In genomic region chr17:27226611-27227234, GRCh38 we compare ENCODE assay signal across 21 cellular contexts.
DNase-seq lines count a peak whose midpoint lies in the region; ATAC-seq, FAIRE-seq and TF ChIP-seq lines count a peak whose summit lies in the region.
"Had no signal": no experiment of that assay in that cellular context is flagged by ENCODE, and none has a peak within 500 bp of the region (broad histone marks: within the 10 kb centered on the region; RNA-seq: fewer than 3 reads in every experiment).

No MANE protein-coding gene starts in this region.

- peaks cover 0 to 4% (median 3%) of the 10 kb centered on the region in 3 donors for H3K27me3 Mint-ChIP-seq in CD14-positive monocyte (ENCODE audit: low read depth in 3 of 3)
- H3K27me3 Mint-ChIP-seq in activated CD8-positive, alpha-beta T cell treated with anti-CD3 and anti-CD28 coated beads, Interleukin-2, amount 10 ng/mL, durations not matched to agents 7 days and 5 days (ENCODE audit: low read depth): peaks cover 2% of the 10 kb centered on the region
- H3K27me3 Mint-ChIP-seq: activated CD8-positive, alpha-beta T cell treated with anti-CD3 and anti-CD28 coated beads for 36 hours; B cell; dendritic cell treated with granulocyte-macrophage colony-stimulating factor and Interleukin-4, amounts not matched to agents 40 ng/mL and 50 ng/mL, for 4 days; IgD-negative memory B cell had no signal

- no peak overlapping the region for H3K4me3 Mint-ChIP-seq in CD14-positive monocyte
- no peak overlapping the region for H3K4me3 Mint-ChIP-seq in activated CD8-positive, alpha-beta T cell treated with anti-CD3 and anti-CD28 coated beads, Interleukin-2, amount 10 ng/mL, durations not matched to agents 7 days and 5 days
- H3K4me3 Mint-ChIP-seq: activated CD8-positive, alpha-beta T cell treated with anti-CD3 and anti-CD28 coated beads for 36 hours; activated naive CD4-positive, alpha-beta T cell treated with anti-CD3 and anti-CD28 coated beads for 36 hours; B cell; dendritic cell treated with granulocyte-macrophage colony-stimulating factor and Interleukin-4, amounts not matched to agents 40 ng/mL and 50 ng/mL, for 4 days; IgD-negative memory B cell; T-helper 2 cell treated with Interferon-gamma antibody and Interleukin-4, amounts not matched to agents 5 μg/mL and 100 μg/mL, for 36 hours had no signal

- H3K9me2 ChIP-seq in MM.1S (replicated peaks; ENCODE audit: insufficient read depth, low read length): no peaks in the 10 kb centered on the region

- no peak for TF ChIP-seq CTCF in AG04449 (IDR thresholded peaks at IDR 0.05; ENCODE audit: insufficient read depth, low read length, missing control alignments)
- no peak for TF ChIP-seq CTCF in mammary epithelial cell (conservative IDR thresholded peaks at IDR 0.05 in 1 of 2, IDR thresholded peaks at IDR 0.05 in 1 of 2; ENCODE audit: extremely low read depth in 1 of 2, insufficient read depth in 1 of 2, low read depth in 1 of 2, low read length in 2 of 2)
- no peak for TF ChIP-seq CTCF in keratinocyte (optimal IDR thresholded peaks at IDR 0.05 in 1 of 3, IDR thresholded peaks at IDR 0.05 in 1 of 3, conservative IDR thresholded peaks at IDR 0.05 in 1 of 3; ENCODE audit: extremely low read depth in 1 of 3, insufficient read depth in 2 of 3, low read length in 3 of 3)
- no peak for TF ChIP-seq CTCF in CD14-positive monocyte (IDR thresholded peaks at IDR 0.05)
- no peak for TF ChIP-seq CTCF in MM.1S (IDR thresholded peaks at IDR 0.05; ENCODE audit: low read length)

- H3K9me1 ChIP-seq in keratinocyte (ENCODE audit: control insufficient read depth, extremely low read depth, insufficient read depth, low read length): no peaks in the 10 kb centered on the region

- peak; percentile 69 for FAIRE-seq in keratinocyte (lab: Jason Lieb, UNC)
- FAIRE-seq: G401.6 had no signal

- peaks cover 0 to 2% of the 10 kb centered on the region in 2 donors for H3K36me3 Mint-ChIP-seq in CD14-positive monocyte
- no peaks in the 10 kb centered on the region for H3K36me3 Mint-ChIP-seq in activated CD8-positive, alpha-beta T cell treated with anti-CD3 and anti-CD28 coated beads, Interleukin-2, amount 10 ng/mL, durations not matched to agents 7 days and 5 days (ENCODE audit: low read depth)
- H3K36me3 Mint-ChIP-seq: IgD-negative memory B cell had no signal

- WGBS in mammary epithelial cell (ENCODE audit: low coverage, missing lambda C conversion rate): 60% methylated on average over 4 of the region's 4 CpGs

- CTCF ChIA-PET in AG04449 (lab: Yijun Ruan, JAX) (interaction anchor here (1.0 to 5.5 kb wide), 4 partner anchors 11 to 376 kb away, joined by 4 to 47 read pairs (median 5); no protein-coding TSS in a partner anchor), mammary epithelial cell (lab: Charles Lee; ENCODE audit: low non-redundant PET) (no interaction called here)
- CTCF ChIA-PET in activated CD8-positive, alpha-beta T cell treated with anti-CD3 and anti-CD28 coated beads, Interleukin-2, amount 10 ng/mL, durations not matched to agents 7 days and 5 days (lab: Charles Lee): interaction anchor here (1.0 kb wide), 1 partner anchor 20 kb away, joined by 3 read pairs; no protein-coding TSS in a partner anchor

- in situ Hi-C loops in mammary epithelial cell (cut with MboI; ENCODE audit: low sequenced_read_pairs in 2 of 2): loop anchor here in 1 of 2 donors (25.0 kb wide), 1 partner anchor 361 kb away; no protein-coding TSS in a partner anchor

- no peaks in the 10 kb centered on the region for H3F3A ChIP-seq in MM.1S (ENCODE audit: insufficient read depth, low read length)

- H3K27ac Mint-ChIP-seq in CD14-positive monocyte: no peak overlapping the region
- no peak overlapping the region for H3K27ac Mint-ChIP-seq in activated CD8-positive, alpha-beta T cell treated with anti-CD3 and anti-CD28 coated beads, Interleukin-2, amount 10 ng/mL, durations not matched to agents 7 days and 5 days
- H3K27ac Mint-ChIP-seq: activated CD8-positive, alpha-beta T cell treated with anti-CD3 and anti-CD28 coated beads for 36 hours; activated naive CD4-positive, alpha-beta T cell treated with anti-CD3 and anti-CD28 coated beads for 36 hours; B cell; dendritic cell treated with granulocyte-macrophage colony-stimulating factor and Interleukin-4, amounts not matched to agents 40 ng/mL and 50 ng/mL, for 4 days; IgD-negative memory B cell; T-helper 2 cell treated with Interferon-gamma antibody and Interleukin-4, amounts not matched to agents 5 μg/mL and 100 μg/mL, for 36 hours had no signal

- dilution Hi-C loops in mammary epithelial cell (cut with HindIII; ENCODE audit: low sequenced_read_pairs): loop anchor here (25.0 kb wide), 1 partner anchor 361 kb away; no protein-coding TSS in a partner anchor
- dilution Hi-C loops in keratinocyte (cut with MboI; ENCODE audit: extremely low pct_ligation_motif_present, low sequenced_read_pairs): no loop called here

- H3K9me3 Mint-ChIP-seq in CD14-positive monocyte: peaks cover 0 to 10% (median 4%) of the 10 kb centered on the region in 7 donors
- H3K9me3 Mint-ChIP-seq in activated CD8-positive, alpha-beta T cell treated with anti-CD3 and anti-CD28 coated beads, Interleukin-2, amount 10 ng/mL, durations not matched to agents 7 days and 5 days (ENCODE audit: insufficient read depth): no peaks in the 10 kb centered on the region
- H3K9me3 Mint-ChIP-seq: activated naive CD4-positive, alpha-beta T cell treated with anti-CD3 and anti-CD28 coated beads for 36 hours; dendritic cell treated with granulocyte-macrophage colony-stimulating factor and Interleukin-4, amounts not matched to agents 40 ng/mL and 50 ng/mL, for 4 days; T-helper 2 cell treated with Interferon-gamma antibody and Interleukin-4, amounts not matched to agents 5 μg/mL and 100 μg/mL, for 36 hours had no signal

- H3K4me1 ChIP-seq in mammary epithelial cell (ENCODE audit: insufficient read depth, low read length): peaks cover 10% of the 10 kb centered on the region
- peaks cover 15% of the 10 kb centered on the region for H3K4me1 ChIP-seq in keratinocyte (ENCODE audit: control insufficient read depth, extremely low read depth, insufficient read depth, low read length)
- no peaks in the 10 kb centered on the region for H3K4me1 ChIP-seq in MM.1S (ENCODE audit: low read length)
- H3K4me1 ChIP-seq: vagina had no signal

- H3K36me3 ChIP-seq in mammary epithelial cell (ENCODE audit: insufficient read depth, low read length) (no peaks in the 10 kb centered on the region), keratinocyte (ENCODE audit: control insufficient read depth in 2 of 2, extremely low read depth in 1 of 2, insufficient read depth in 2 of 2, low read length in 2 of 2) (no peaks in the 10 kb centered on the region), MM.1S (replicated peaks; ENCODE audit: insufficient read depth, low read length) (no peaks in the 10 kb centered on the region)
- H3K36me3 ChIP-seq: vagina had no signal

- H3K27ac ChIP-seq in mammary epithelial cell (ENCODE audit: insufficient read depth, low read depth, low read length): peak overlapping the region; percentile 35
- H3K27ac ChIP-seq in keratinocyte (ENCODE audit: control insufficient read depth, insufficient read depth, low read length): no peak overlapping the region
- no peak overlapping the region for H3K27ac ChIP-seq in MM.1S (ENCODE audit: low read length)
- H3K27ac ChIP-seq: vagina had no signal

- H3K4me2 ChIP-seq in mammary epithelial cell (ENCODE audit: insufficient read depth, low read depth, low read length) (no peak overlapping the region), keratinocyte (ENCODE audit: control insufficient read depth, extremely low read depth, insufficient read depth, low read depth, low read length) (peak overlapping the region; percentile 6), MM.1S (ENCODE audit: low read depth, low read length) (no peak overlapping the region)

- H3K4me3 ChIP-seq in AG04449 (ENCODE audit: low read depth, low read length): no peak overlapping the region
- H3K4me3 ChIP-seq in mammary epithelial cell (replicated peaks in 1 of 3; ENCODE audit: insufficient read depth in 1 of 3, low read depth in 2 of 3, low read length in 3 of 3): no peak overlapping the region
- H3K4me3 ChIP-seq in keratinocyte (ENCODE audit: control insufficient read depth in 2 of 3, extremely low read depth in 1 of 3, insufficient read depth in 2 of 3, low read depth in 1 of 3, low read length in 3 of 3): no peak overlapping the region
- no peak overlapping the region for H3K4me3 ChIP-seq in MM.1S (ENCODE audit: low read length)
- H3K4me3 ChIP-seq: vagina had no signal

- no peaks in the 10 kb centered on the region for H3K9me3 ChIP-seq in mammary epithelial cell (replicated peaks; ENCODE audit: insufficient read depth, low read length)
- H3K9me3 ChIP-seq in keratinocyte (ENCODE audit: control insufficient read depth, low read depth, low read length): no peaks in the 10 kb centered on the region
- H3K9me3 ChIP-seq in MM.1S (replicated peaks; ENCODE audit: insufficient read depth, low read length): no peaks in the 10 kb centered on the region
- H3K9me3 ChIP-seq: vagina had no signal

- intact Hi-C loops in mammary epithelial cell (cut with micrococcal nuclease): no loop called here
- intact Hi-C loops in CD14-positive monocyte (cut with micrococcal nuclease): no loop called here

- no peak overlapping the region for H3K9ac ChIP-seq in mammary epithelial cell (ENCODE audit: insufficient read depth, low read length)
- no peak overlapping the region for H3K9ac ChIP-seq in keratinocyte (ENCODE audit: control insufficient read depth, extremely low read depth, insufficient read depth, low read length)
- no peak overlapping the region for H3K9ac ChIP-seq in MM.1S (ENCODE audit: low read length)

- no peaks in the 10 kb centered on the region for H3K79me2 ChIP-seq in mammary epithelial cell (ENCODE audit: insufficient read depth, low read length)
- H3K79me2 ChIP-seq in keratinocyte (ENCODE audit: control insufficient read depth, insufficient read depth, low read length): no peaks in the 10 kb centered on the region
- no peaks in the 10 kb centered on the region for H3K79me2 ChIP-seq in MM.1S (ENCODE audit: low read length)

- peaks cover 2% of the 10 kb centered on the region for H3K4me1 Mint-ChIP-seq in CD14-positive monocyte
- no peaks in the 10 kb centered on the region for H3K4me1 Mint-ChIP-seq in activated CD8-positive, alpha-beta T cell treated with anti-CD3 and anti-CD28 coated beads, Interleukin-2, amount 10 ng/mL, durations not matched to agents 7 days and 5 days (ENCODE audit: low read depth)
- H3K4me1 Mint-ChIP-seq: B cell, IgD-negative memory B cell had no signal

- no peak for ATAC-seq in activated CD8-positive, alpha-beta T cell treated with anti-CD3 and anti-CD28 coated beads, Interleukin-2, amount 10 ng/mL, durations not matched to agents 7 days and 5 days
- ATAC-seq: activated CD8-positive, alpha-beta T cell treated with anti-CD3 and anti-CD28 coated beads for 36 hours had no signal

- DNase-seq in AG04449 (ENCODE audit: low read depth, low spot score): peak; percentile 16
- peak; percentile 72 for DNase-seq in M059J (ENCODE audit: low read depth)
- peak; percentile 64 for DNase-seq in mammary epithelial cell
- DNase-seq in keratinocyte (ENCODE audit: low read depth, low spot score): no peak
- DNase-seq in CD14-positive monocyte (ENCODE audit: low spot score): no peak
- DNase-seq in activated CD8-positive, alpha-beta T cell treated with anti-CD3 and anti-CD28 coated beads, Interleukin-2, amount 10 ng/mL, durations not matched to agents 7 days and 5 days: no peak
- no peak for DNase-seq in MM.1S
- no peak for DNase-seq in AG08395 (ENCODE audit: low spot score)
- DNase-seq: activated CD8-positive, alpha-beta T cell treated with anti-CD3 and anti-CD28 coated beads for 36 hours; activated naive CD4-positive, alpha-beta T cell treated with anti-CD3 and anti-CD28 coated beads for 36 hours; glutamatergic neuron; mesendoderm; NCI-H2081; stimulated activated CD4-positive, alpha-beta T cell treated with anti-CD3 and anti-CD28 coated beads, Interleukin-15, amount 100 ng/mL, for 24 hours; stimulated activated CD8-positive, alpha-beta memory T cell treated with anti-CD3 and anti-CD28 coated beads, Interleukin-4, amount 100 ng/mL, for 48 hours had no signal

- POLR2A ChIA-PET in AG04449 (lab: Yijun Ruan, JAX): interaction anchor here (0.6 kb wide), 1 partner anchor 207 kb away, joined by 3 read pairs; no protein-coding TSS in a partner anchor
- POLR2A ChIA-PET in activated CD8-positive, alpha-beta T cell treated with anti-CD3 and anti-CD28 coated beads, Interleukin-2, amount 10 ng/mL, durations not matched to agents 7 days and 5 days (lab: Charles Lee): no interaction called here

- no peaks in the 10 kb centered on the region for H3K27me3 ChIP-seq in mammary epithelial cell (ENCODE audit: insufficient read depth, low read length)
- H3K27me3 ChIP-seq in keratinocyte (ENCODE audit: control insufficient read depth, extremely low read depth, insufficient read depth, low read length): no peaks in the 10 kb centered on the region
- no peaks in the 10 kb centered on the region for H3K27me3 ChIP-seq in MM.1S (replicated peaks; ENCODE audit: insufficient read depth, low read length)
- H3K27me3 ChIP-seq: vagina had no signal

- no peaks in the 10 kb centered on the region for H4K20me1 ChIP-seq in mammary epithelial cell (ENCODE audit: insufficient read depth, low read length)
- H4K20me1 ChIP-seq in keratinocyte (ENCODE audit: control insufficient read depth, extremely low read depth, insufficient read depth, low read length): no peaks in the 10 kb centered on the region
- no peaks in the 10 kb centered on the region for H4K20me1 ChIP-seq in MM.1S (ENCODE audit: insufficient read depth, low read length)

- BruUV-seq in mammary epithelial cell (replicated peaks; lab: Mats Ljungman, UMichigan): no TSS peak

- H2AFZ ChIP-seq in mammary epithelial cell (ENCODE audit: low read depth, low read length): no peak overlapping the region
- no peak overlapping the region for H2AFZ ChIP-seq in keratinocyte (ENCODE audit: control insufficient read depth, low read length)
- H2AFZ ChIP-seq in MM.1S (ENCODE audit: low read length): no peak overlapping the region

Comparison
In these comparisons a context has a peak if more than half of its experiments do, and no peak if none do; other contexts are left out.
1. DNase-seq: peak in AG04449 (single experiment), M059J (single experiment) and mammary epithelial cell (single experiment); none in keratinocyte (single experiment), CD14-positive monocyte (single experiment), activated CD8-positive, alpha-beta T cell treated with anti-CD3 and anti-CD28 coated beads, Interleukin-2, amount 10 ng/mL, durations not matched to agents 7 days and 5 days (single experiment), MM.1S (single experiment) and AG08395 (single experiment).